Comparison of ENCODE assay signal across 20 cellular contexts in genomic region chr7:33196194-33196593, GRCh38.
DNase-seq lines count a peak whose midpoint lies in the region; ATAC-seq, FAIRE-seq and TF ChIP-seq lines count a peak whose summit lies in the region.
"Had no signal": no experiment of that assay in that cellular context is flagged by ENCODE, and none has a peak within 500 bp of the region (broad histone marks: within the 10 kb centered on the region; RNA-seq: fewer than 3 reads in every experiment).

No MANE protein-coding gene starts in this region.

- peaks cover 2% of the 10 kb centered on the region for H3K9me3 Mint-ChIP-seq in chondrocyte (ENCODE audit: low read depth)
- no peaks in the 10 kb centered on the region for H3K9me3 Mint-ChIP-seq in activated CD4-positive, alpha-beta T cell treated with anti-CD3 and anti-CD28 coated beads for 36 hours (ENCODE audit: low read depth)
- H3K9me3 Mint-ChIP-seq: T-helper 1 cell treated with Interleukin-12 subunit alpha and Interleukin-12 subunit beta and Interleukin-4 antibody, amounts not matched to agents 30 μg/mL and 1 μg/mL, for 36 hours had no signal

- H3K4me3 Mint-ChIP-seq in chondrocyte (ENCODE audit: unreplicated experiment), result no peak overlapping the region
- no peak overlapping the region for H3K4me3 Mint-ChIP-seq in activated CD4-positive, alpha-beta T cell treated with anti-CD3 and anti-CD28 coated beads for 36 hours
- H3K4me3 Mint-ChIP-seq: B cell; T-helper 1 cell treated with Interleukin-12 subunit alpha and Interleukin-12 subunit beta and Interleukin-4 antibody, amounts not matched to agents 30 μg/mL and 1 μg/mL, for 36 hours had no signal

- WGBS in K562 (ENCODE audit: insufficient coverage, low coverage, missing lambda C conversion rate), result 0% methylated on average over 1 of the region's 1 CpG

- TF ChIP-seq POLR2A in K562 (conservative IDR thresholded peaks at IDR 0.05), result no peak

- H4K20me1 ChIP-seq in K562 (replicated peaks; ENCODE audit: control insufficient read depth, insufficient read depth, low read length), result no peaks in the 10 kb centered on the region

- H3K9ac ChIP-seq in K562 (ENCODE audit: insufficient read depth in 1 of 2, low read depth in 2 of 2, low read length in 2 of 2) (no peak overlapping the region), kidney (ENCODE audit: low read length in 2 of 2) (no peak overlapping the region)

- no peak overlapping the region for H3K27ac Mint-ChIP-seq in chondrocyte (ENCODE audit: unreplicated experiment)
- H3K27ac Mint-ChIP-seq in activated CD4-positive, alpha-beta T cell treated with anti-CD3 and anti-CD28 coated beads for 36 hours, result no peak overlapping the region
- H3K27ac Mint-ChIP-seq: B cell; T-helper 1 cell treated with Interleukin-12 subunit alpha and Interleukin-12 subunit beta and Interleukin-4 antibody, amounts not matched to agents 30 μg/mL and 1 μg/mL, for 36 hours had no signal

- no peaks in the 10 kb centered on the region for H3K27me3 Mint-ChIP-seq in chondrocyte (ENCODE audit: low read depth)
- H3K27me3 Mint-ChIP-seq in activated CD4-positive, alpha-beta T cell treated with anti-CD3 and anti-CD28 coated beads for 36 hours, result no peaks in the 10 kb centered on the region
- H3K27me3 Mint-ChIP-seq: B cell had no signal

- CTCF ChIA-PET in K562 (lab: Yijun Ruan, JAX; ENCODE audit: low intra/inter-chr PET ratio), result no interaction called here
- CTCF ChIA-PET in activated CD4-positive, alpha-beta T cell treated with anti-CD3 and anti-CD28 coated beads for 36 hours (lab: Charles Lee), result no interaction called here

- FAIRE-seq in K562 (lab: Jason Lieb, UNC) (no peak), kidney (lab: Jason Lieb, UNC) (no peak)

- POLR2A ChIA-PET in K562 (lab: Yijun Ruan, JAX), result no interaction called here
- POLR2A ChIA-PET in activated CD4-positive, alpha-beta T cell treated with anti-CD3 and anti-CD28 coated beads for 36 hours (lab: Charles Lee), result no interaction called here

- H2AFZ ChIP-seq in K562 (ENCODE audit: low read depth, low read length), result no peak overlapping the region

- H3K79me2 ChIP-seq in K562 (ENCODE audit: control insufficient read depth, insufficient read depth, low read length), result no peaks in the 10 kb centered on the region

- H3K27me3 ChIP-seq in K562 (ENCODE audit: control insufficient read depth in 2 of 2, insufficient read depth in 2 of 2, low read length in 2 of 2), result no peaks in the 10 kb centered on the region
- H3K27me3 ChIP-seq: ascending aorta, right lobe of liver had no signal

- no peak for TF ChIP-seq CTCF in K562 (IDR thresholded peaks at IDR 0.05 in 2 of 3, conservative IDR thresholded peaks at IDR 0.05 in 1 of 3; ENCODE audit: insufficient read depth in 2 of 3, low read depth in 1 of 3, low read length in 3 of 3)
- TF ChIP-seq CTCF in chondrocyte (IDR thresholded peaks at IDR 0.05), result no peak
- TF ChIP-seq CTCF in kidney (IDR thresholded peaks at IDR 0.05; ENCODE audit: borderline replicate concordance, extremely low read depth, insufficient read depth), result no peak

- no peaks in the 10 kb centered on the region for H3K36me3 Mint-ChIP-seq in chondrocyte (ENCODE audit: low read depth)
- H3K36me3 Mint-ChIP-seq in activated CD4-positive, alpha-beta T cell treated with anti-CD3 and anti-CD28 coated beads for 36 hours (ENCODE audit: low read depth), result peaks cover 1% of the 10 kb centered on the region

- no peaks in the 10 kb centered on the region for H3K4me1 ChIP-seq in K562 (replicated peaks in 1 of 2; ENCODE audit: control insufficient read depth in 2 of 2, insufficient read depth in 2 of 2, low read length in 2 of 2)
- H3K4me1 ChIP-seq in kidney (ENCODE audit: control insufficient read depth in 1 of 2, insufficient read depth in 1 of 2, low read depth in 1 of 2, low read length in 2 of 2), result peaks cover 0 to 11% of the 10 kb centered on the region in 2 donors
- H3K4me1 ChIP-seq: ascending aorta, right lobe of liver had no signal

- no peak for TF ChIP-seq RAD21 in K562 (CRISPR knock-in tag; conservative IDR thresholded peaks at IDR 0.05 in 1 of 2, IDR thresholded peaks at IDR 0.05 in 1 of 2)

- H3K9me1 ChIP-seq in K562 (ENCODE audit: control insufficient read depth, insufficient read depth, low read length), result no peaks in the 10 kb centered on the region

- H3K36me3 ChIP-seq in K562 (ENCODE audit: control insufficient read depth, insufficient read depth, low read length) (no peaks in the 10 kb centered on the region), kidney (ENCODE audit: control insufficient read depth in 1 of 2, insufficient read depth in 2 of 2, low read length in 2 of 2) (no peaks in the 10 kb centered on the region)
- H3K36me3 ChIP-seq: ascending aorta, right lobe of liver had no signal

- no peak for ATAC-seq in K562
- no peak for ATAC-seq in activated CD4-positive, alpha-beta T cell treated with anti-CD3 and anti-CD28 coated beads for 36 hours

- H3K4me1 Mint-ChIP-seq in chondrocyte (ENCODE audit: low read depth), result peaks cover 15% of the 10 kb centered on the region
- peaks cover 6% of the 10 kb centered on the region for H3K4me1 Mint-ChIP-seq in activated CD4-positive, alpha-beta T cell treated with anti-CD3 and anti-CD28 coated beads for 36 hours

- H3K27ac ChIP-seq in K562 (ENCODE audit: extremely low read depth, low read depth, low read length) (no peak overlapping the region), kidney (ENCODE audit: low read depth in 2 of 2, low read length in 2 of 2) (no peak overlapping the region)
- H3K27ac ChIP-seq: ascending aorta, epithelial cell of prostate, right lobe of liver had no signal

- BruUV-seq in K562 (replicated peaks; lab: Mats Ljungman, UMichigan), result no TSS peak

- intact Hi-C loops in K562 (cut with micrococcal nuclease), result no loop called here
- intact Hi-C loops in kidney (cut with DNase I), result no loop called here
- intact Hi-C loops in activated CD4-positive, alpha-beta T cell treated with anti-CD3 and anti-CD28 coated beads for 36 hours (cut with DNase I, micrococcal nuclease), result no loop called here

- DNase-seq in GM03348 (ENCODE audit: low spot score) (peak; percentile 27), NCI-H82 treated with DMSO at 0.1 percent for 48 hours (lab: John Stamatoyannopoulos, UW; ENCODE audit: unreplicated experiment) (peak; percentile 19), K562 (ENCODE audit: extremely low read depth in 1 of 4, low spot score in 3 of 4) (no peak), renal cortical epithelial cell (ENCODE audit: low read depth) (peak; percentile 44), T1000 (lab: John Stamatoyannopoulos, UW) (no peak), chondrocyte (ENCODE audit: low spot score) (no peak), kidney (no peak)
- DNase-seq in activated CD4-positive, alpha-beta T cell treated with anti-CD3 and anti-CD28 coated beads for 36 hours, result no peak
- DNase-seq: activated CD4-positive, alpha-beta T cell treated with anti-CD3 and anti-CD28 coated beads for 4 hours; activated CD8-positive, alpha-beta memory T cell treated with anti-CD3 and anti-CD28 coated beads, Interleukin-2, amount 50 U/mL, for 4 hours; Calu3; MM.1S; NCI-H1930; NK-92 treated with Interleukin-12 subunit alpha and Interleukin-12 subunit beta, amount 100 ng/mL, for 24 hours; right lobe of liver; stimulated activated CD4-positive, alpha-beta T cell treated with anti-CD3 and anti-CD28 coated beads, Interleukin-4, amount 100 ng/mL, for 24 hours had no signal

- H3K4me3 ChIP-seq in K562 (no peak overlapping the region), kidney (ENCODE audit: low read length in 2 of 2) (no peak overlapping the region)
- H3K4me3 ChIP-seq: ascending aorta, right lobe of liver had no signal

- in situ Hi-C loops in K562 (cut with MboI), result no loop called here

- no peak overlapping the region for H3K4me2 ChIP-seq in K562 (ENCODE audit: insufficient read depth, low read length)

- 0 out of 2 replicates have a peak, but pooled peaks cover 3% of the 10 kb centered on the region for H3K9me3 ChIP-seq in K562 (replicated peaks; ENCODE audit: control insufficient read depth, insufficient read depth, low read depth, low read length)
- H3K9me3 ChIP-seq in kidney (ENCODE audit: control insufficient read depth in 1 of 2, low read length in 2 of 2), result peaks cover 0 to 4% of the 10 kb centered on the region in 2 donors
- H3K9me3 ChIP-seq: ascending aorta, right lobe of liver had no signal

- TF ChIP-seq EP300 in K562 (IDR thresholded peaks at IDR 0.05; ENCODE audit: low read length), result no peak

TF ChIP-seq in K562, 482 proteins besides CTCF, POLR2A, EP300 and RAD21 (continues in another document):
- TF ChIP-seq POLR2G (IDR thresholded peaks at IDR 0.05; ENCODE audit: low read depth, low read length) (no peak), SIN3A (IDR thresholded peaks at IDR 0.05; ENCODE audit: borderline replicate concordance in 2 of 2, control insufficient read depth in 1 of 2, low read depth in 2 of 2, low read length in 2 of 2) (no peak), ZNF217 (CRISPR knock-in tag; IDR thresholded peaks at IDR 0.05) (no peak), ZNF717 (CRISPR knock-in tag; IDR thresholded peaks at IDR 0.05) (no peak), ZBTB33 (CRISPR knock-in tag; IDR thresholded peaks at IDR 0.05) (no peak), PML (IDR thresholded peaks at IDR 0.05; ENCODE audit: low read length) (0 out of 2 replicates have a peak, but pooled peaks have one; percentile 23), CBFA2T2 (conservative IDR thresholded peaks at IDR 0.05) (peak; percentile 39; the same call in 1 of the 2 replicates), MEF2A (IDR thresholded peaks at IDR 0.05; ENCODE audit: control insufficient read depth, low read depth, low read length) (no peak), CBFA2T3 (IDR thresholded peaks at IDR 0.05) (peak; percentile 52), TAL1 (IDR thresholded peaks at IDR 0.05) (peak; percentile 48)

Comparison
In these comparisons a context has a peak if more than half of its experiments do, and no peak if none do; other contexts are left out.
1. DNase-seq: peak in GM03348 (single experiment), NCI-H82 treated with DMSO at 0.1 percent for 48 hours (single experiment) and renal cortical epithelial cell (single experiment); none in K562 (0 of 4), T1000 (single experiment), chondrocyte (single experiment), kidney (single experiment) and activated CD4-positive, alpha-beta T cell treated with anti-CD3 and anti-CD28 coated beads for 36 hours (single experiment).